Comparison of ENCODE assay signal across 1 cellular context in the genomic region with DNA sequence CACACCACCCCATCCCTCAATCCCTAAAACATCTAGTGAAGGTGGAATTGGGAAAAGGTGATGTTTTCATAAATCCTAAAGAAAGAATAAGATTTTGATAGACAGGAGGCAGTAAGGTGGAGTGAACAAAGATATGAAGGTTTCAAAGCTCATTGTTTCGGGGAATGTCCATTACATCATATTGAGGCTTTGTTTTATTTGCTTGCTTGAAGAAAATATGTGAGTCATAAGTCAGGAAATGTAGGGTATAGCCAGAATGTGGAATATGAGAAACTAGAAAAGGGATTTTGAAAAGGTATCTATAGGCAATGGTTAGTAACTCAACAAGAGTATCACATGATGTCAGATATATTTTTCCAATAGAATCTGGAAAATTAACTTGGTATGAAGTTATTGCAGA.
TF ChIP-seq lines count a peak whose summit lies in the region.

No MANE protein-coding gene starts in this region.

TF ChIP-seq in SK-N-SH, 30 proteins besides CTCF, POLR2A, EP300 and RAD21 (continued from another document):
- no peak for TF ChIP-seq MEF2A (IDR thresholded peaks at IDR 0.05; ENCODE audit: borderline replicate concordance, low read depth)
- no peak for TF ChIP-seq RFX5 (IDR thresholded peaks at IDR 0.05; ENCODE audit: low read length)
- TF ChIP-seq USF1 (IDR thresholded peaks at IDR 0.05; ENCODE audit: borderline replicate concordance, low read depth), result no peak
- TF ChIP-seq, protein P1, sequence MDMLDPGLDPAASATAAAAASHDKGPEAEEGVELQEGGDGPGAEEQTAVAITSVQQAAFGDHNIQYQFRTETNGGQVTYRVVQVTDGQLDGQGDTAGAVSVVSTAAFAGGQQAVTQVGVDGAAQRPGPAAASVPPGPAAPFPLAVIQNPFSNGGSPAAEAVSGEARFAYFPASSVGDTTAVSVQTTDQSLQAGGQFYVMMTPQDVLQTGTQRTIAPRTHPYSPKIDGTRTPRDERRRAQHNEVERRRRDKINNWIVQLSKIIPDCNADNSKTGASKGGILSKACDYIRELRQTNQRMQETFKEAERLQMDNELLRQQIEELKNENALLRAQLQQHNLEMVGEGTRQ (IDR thresholded peaks at IDR 0.05; ENCODE audit: borderline replicate concordance, low read depth, low read length), result no peak
- TF ChIP-seq JUND (IDR thresholded peaks at IDR 0.05), result no peak
- TF ChIP-seq FOXM1 (IDR thresholded peaks at IDR 0.05; ENCODE audit: low read depth), result no peak
- TF ChIP-seq PBX3 (IDR thresholded peaks at IDR 0.05), result no peak
